In genomic region chr9:104686081-104686480, GRCh38 we compare ENCODE assay signal across 1 cellular context.
TF ChIP-seq lines count a peak whose summit lies in the region.

No MANE protein-coding gene starts in this region.

TF ChIP-seq in GM12878, 131 proteins besides CTCF, POLR2A, EP300 and RAD21 (continued from another document):
- TF ChIP-seq ZBTB4 (CRISPR knock-in tag; IDR thresholded peaks at IDR 0.05) (no peak), TAF1 (IDR thresholded peaks at IDR 0.05; ENCODE audit: borderline replicate concordance, low read depth, low read length) (no peak), ZZZ3 (IDR thresholded peaks at IDR 0.05; ENCODE audit: control insufficient read depth, insufficient read length, low read depth) (no peak), POLR2AphosphoS5 (IDR thresholded peaks at IDR 0.05; ENCODE audit: low read length) (no peak), SPI1 (IDR thresholded peaks at IDR 0.05; ENCODE audit: borderline replicate concordance, insufficient read depth, low read depth, low read length) (no peak), CREM (IDR thresholded peaks at IDR 0.05; ENCODE audit: low read depth) (no peak), YY1 (IDR thresholded peaks at IDR 0.05; ENCODE audit: low read depth, low read length) (no peak), TBL1XR1 (IDR thresholded peaks at IDR 0.05; ENCODE audit: low read depth, low read length) (no peak), SRF (IDR thresholded peaks at IDR 0.05; ENCODE audit: low read depth in 2 of 2, low read length in 2 of 2) (no peak), ZNF24 (IDR thresholded peaks at IDR 0.05) (no peak), GATAD2B (conservative IDR thresholded peaks at IDR 0.05; ENCODE audit: low read depth) (no peak)
- TF ChIP-seq, protein P1, sequence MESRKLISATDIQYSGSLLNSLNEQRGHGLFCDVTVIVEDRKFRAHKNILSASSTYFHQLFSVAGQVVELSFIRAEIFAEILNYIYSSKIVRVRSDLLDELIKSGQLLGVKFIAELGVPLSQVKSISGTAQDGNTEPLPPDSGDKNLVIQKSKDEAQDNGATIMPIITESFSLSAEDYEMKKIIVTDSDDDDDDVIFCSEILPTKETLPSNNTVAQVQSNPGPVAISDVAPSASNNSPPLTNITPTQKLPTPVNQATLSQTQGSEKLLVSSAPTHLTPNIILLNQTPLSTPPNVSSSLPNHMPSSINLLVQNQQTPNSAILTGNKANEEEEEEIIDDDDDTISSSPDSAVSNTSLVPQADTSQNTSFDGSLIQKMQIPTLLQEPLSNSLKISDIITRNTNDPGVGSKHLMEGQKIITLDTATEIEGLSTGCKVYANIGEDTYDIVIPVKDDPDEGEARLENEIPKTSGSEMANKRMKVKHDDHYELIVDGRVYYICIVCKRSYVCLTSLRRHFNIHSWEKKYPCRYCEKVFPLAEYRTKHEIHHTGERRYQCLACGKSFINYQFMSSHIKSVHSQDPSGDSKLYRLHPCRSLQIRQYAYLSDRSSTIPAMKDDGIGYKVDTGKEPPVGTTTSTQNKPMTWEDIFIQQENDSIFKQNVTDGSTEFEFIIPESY (IDR thresholded peaks at IDR 0.05): no peak
- TF ChIP-seq, protein P2, sequence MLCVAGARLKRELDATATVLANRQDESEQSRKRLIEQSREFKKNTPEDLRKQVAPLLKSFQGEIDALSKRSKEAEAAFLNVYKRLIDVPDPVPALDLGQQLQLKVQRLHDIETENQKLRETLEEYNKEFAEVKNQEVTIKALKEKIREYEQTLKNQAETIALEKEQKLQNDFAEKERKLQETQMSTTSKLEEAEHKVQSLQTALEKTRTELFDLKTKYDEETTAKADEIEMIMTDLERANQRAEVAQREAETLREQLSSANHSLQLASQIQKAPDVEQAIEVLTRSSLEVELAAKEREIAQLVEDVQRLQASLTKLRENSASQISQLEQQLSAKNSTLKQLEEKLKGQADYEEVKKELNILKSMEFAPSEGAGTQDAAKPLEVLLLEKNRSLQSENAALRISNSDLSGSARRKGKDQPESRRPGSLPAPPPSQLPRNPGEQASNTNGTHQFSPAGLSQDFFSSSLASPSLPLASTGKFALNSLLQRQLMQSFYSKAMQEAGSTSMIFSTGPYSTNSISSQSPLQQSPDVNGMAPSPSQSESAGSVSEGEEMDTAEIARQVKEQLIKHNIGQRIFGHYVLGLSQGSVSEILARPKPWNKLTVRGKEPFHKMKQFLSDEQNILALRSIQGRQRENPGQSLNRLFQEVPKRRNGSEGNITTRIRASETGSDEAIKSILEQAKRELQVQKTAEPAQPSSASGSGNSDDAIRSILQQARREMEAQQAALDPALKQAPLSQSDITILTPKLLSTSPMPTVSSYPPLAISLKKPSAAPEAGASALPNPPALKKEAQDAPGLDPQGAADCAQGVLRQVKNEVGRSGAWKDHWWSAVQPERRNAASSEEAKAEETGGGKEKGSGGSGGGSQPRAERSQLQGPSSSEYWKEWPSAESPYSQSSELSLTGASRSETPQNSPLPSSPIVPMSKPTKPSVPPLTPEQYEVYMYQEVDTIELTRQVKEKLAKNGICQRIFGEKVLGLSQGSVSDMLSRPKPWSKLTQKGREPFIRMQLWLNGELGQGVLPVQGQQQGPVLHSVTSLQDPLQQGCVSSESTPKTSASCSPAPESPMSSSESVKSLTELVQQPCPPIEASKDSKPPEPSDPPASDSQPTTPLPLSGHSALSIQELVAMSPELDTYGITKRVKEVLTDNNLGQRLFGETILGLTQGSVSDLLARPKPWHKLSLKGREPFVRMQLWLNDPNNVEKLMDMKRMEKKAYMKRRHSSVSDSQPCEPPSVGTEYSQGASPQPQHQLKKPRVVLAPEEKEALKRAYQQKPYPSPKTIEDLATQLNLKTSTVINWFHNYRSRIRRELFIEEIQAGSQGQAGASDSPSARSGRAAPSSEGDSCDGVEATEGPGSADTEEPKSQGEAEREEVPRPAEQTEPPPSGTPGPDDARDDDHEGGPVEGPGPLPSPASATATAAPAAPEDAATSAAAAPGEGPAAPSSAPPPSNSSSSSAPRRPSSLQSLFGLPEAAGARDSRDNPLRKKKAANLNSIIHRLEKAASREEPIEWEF (IDR thresholded peaks at IDR 0.05; ENCODE audit: insufficient replicate concordance, low read depth, low read length): no peak
- TF ChIP-seq, protein P3, sequence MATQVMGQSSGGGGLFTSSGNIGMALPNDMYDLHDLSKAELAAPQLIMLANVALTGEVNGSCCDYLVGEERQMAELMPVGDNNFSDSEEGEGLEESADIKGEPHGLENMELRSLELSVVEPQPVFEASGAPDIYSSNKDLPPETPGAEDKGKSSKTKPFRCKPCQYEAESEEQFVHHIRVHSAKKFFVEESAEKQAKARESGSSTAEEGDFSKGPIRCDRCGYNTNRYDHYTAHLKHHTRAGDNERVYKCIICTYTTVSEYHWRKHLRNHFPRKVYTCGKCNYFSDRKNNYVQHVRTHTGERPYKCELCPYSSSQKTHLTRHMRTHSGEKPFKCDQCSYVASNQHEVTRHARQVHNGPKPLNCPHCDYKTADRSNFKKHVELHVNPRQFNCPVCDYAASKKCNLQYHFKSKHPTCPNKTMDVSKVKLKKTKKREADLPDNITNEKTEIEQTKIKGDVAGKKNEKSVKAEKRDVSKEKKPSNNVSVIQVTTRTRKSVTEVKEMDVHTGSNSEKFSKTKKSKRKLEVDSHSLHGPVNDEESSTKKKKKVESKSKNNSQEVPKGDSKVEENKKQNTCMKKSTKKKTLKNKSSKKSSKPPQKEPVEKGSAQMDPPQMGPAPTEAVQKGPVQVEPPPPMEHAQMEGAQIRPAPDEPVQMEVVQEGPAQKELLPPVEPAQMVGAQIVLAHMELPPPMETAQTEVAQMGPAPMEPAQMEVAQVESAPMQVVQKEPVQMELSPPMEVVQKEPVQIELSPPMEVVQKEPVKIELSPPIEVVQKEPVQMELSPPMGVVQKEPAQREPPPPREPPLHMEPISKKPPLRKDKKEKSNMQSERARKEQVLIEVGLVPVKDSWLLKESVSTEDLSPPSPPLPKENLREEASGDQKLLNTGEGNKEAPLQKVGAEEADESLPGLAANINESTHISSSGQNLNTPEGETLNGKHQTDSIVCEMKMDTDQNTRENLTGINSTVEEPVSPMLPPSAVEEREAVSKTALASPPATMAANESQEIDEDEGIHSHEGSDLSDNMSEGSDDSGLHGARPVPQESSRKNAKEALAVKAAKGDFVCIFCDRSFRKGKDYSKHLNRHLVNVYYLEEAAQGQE (IDR thresholded peaks at IDR 0.05; ENCODE audit: low read depth, low read length): no peak
TF ChIP-seq in GM12878: peak in this region for 0.
